In genomic region chrX:123732679-123733363, GRCh38 we compare ENCODE assay signal across 1 cellular context.
TF ChIP-seq lines count a peak whose summit lies in the region.

Gene THOC2 (minus strand): TSS chrX:123733052. CDS start chrX:123733022, 30 bp downstream.

TF ChIP-seq in HEK293, 187 proteins besides CTCF, POLR2A, EP300 and RAD21 (continued from another document):
- TF ChIP-seq ZNF398 (tag by site-specific recombination; IDR thresholded peaks at IDR 0.05) = peak; percentile 57
- peak; percentile 78 for TF ChIP-seq ZFP3 (tag by site-specific recombination; IDR thresholded peaks at IDR 0.05; ENCODE audit: low read depth)
- no peak for TF ChIP-seq ZNF155 (tag by site-specific recombination; IDR thresholded peaks at IDR 0.05)
- no peak for TF ChIP-seq ZNF558 (tag by site-specific recombination; IDR thresholded peaks at IDR 0.05)
- TF ChIP-seq MEIS1 (CRISPR knock-in tag; IDR thresholded peaks at IDR 0.05; ENCODE audit: borderline replicate concordance) = no peak
- TF ChIP-seq ZSCAN18 (tag by site-specific recombination; IDR thresholded peaks at IDR 0.05) = no peak
- TF ChIP-seq SALL2 (tag by site-specific recombination; IDR thresholded peaks at IDR 0.05; ENCODE audit: borderline replicate concordance) = no peak
- no peak for TF ChIP-seq ZNF658 (tag by site-specific recombination; IDR thresholded peaks at IDR 0.05)
- TF ChIP-seq ZNF292 (tag by site-specific recombination; IDR thresholded peaks at IDR 0.05; ENCODE audit: borderline replicate concordance, low read depth) = no peak
- no peak; the same call in 1 of the 2 replicates for TF ChIP-seq ZNF561 (tag by site-specific recombination; IDR thresholded peaks at IDR 0.05; ENCODE audit: borderline replicate concordance)
- TF ChIP-seq ZSCAN23 (tag by site-specific recombination; IDR thresholded peaks at IDR 0.05) = no peak
- no peak for TF ChIP-seq ZNF404 (tag by site-specific recombination; IDR thresholded peaks at IDR 0.05)
- no peak for TF ChIP-seq GLI2 (tag by site-specific recombination; IDR thresholded peaks at IDR 0.05; ENCODE audit: borderline replicate concordance, low read depth)
- no peak for TF ChIP-seq ZNF555 (tag by site-specific recombination; conservative IDR thresholded peaks at IDR 0.05)
- no peak for TF ChIP-seq ZBTB21 (tag by site-specific recombination; IDR thresholded peaks at IDR 0.05)
- TF ChIP-seq ZBTB44 (tag by site-specific recombination; IDR thresholded peaks at IDR 0.05) = no peak
- TF ChIP-seq PATZ1 (tag by site-specific recombination; IDR thresholded peaks at IDR 0.05) = peak; percentile 65
- TF ChIP-seq ZNF580 (tag by site-specific recombination; IDR thresholded peaks at IDR 0.05) = peak; percentile 66; the same call in 1 of the 2 replicates
- TF ChIP-seq ZBTB1 (tag by site-specific recombination; IDR thresholded peaks at IDR 0.05) = no peak
- no peak for TF ChIP-seq ZBTB7A (tag by site-specific recombination; IDR thresholded peaks at IDR 0.05; ENCODE audit: low read depth)
- TF ChIP-seq OVOL3 (tag by site-specific recombination; IDR thresholded peaks at IDR 0.05) = no peak
- TF ChIP-seq ZSCAN30 (tag by site-specific recombination; IDR thresholded peaks at IDR 0.05) = peak; percentile 54; the same call in 1 of the 2 replicates
- no peak for TF ChIP-seq ZNF560 (tag by site-specific recombination; IDR thresholded peaks at IDR 0.05; ENCODE audit: borderline replicate concordance)
- TF ChIP-seq ZNF837 (tag by site-specific recombination; IDR thresholded peaks at IDR 0.05) = no peak
- no peak; the same call in 1 of the 2 replicates for TF ChIP-seq ZSCAN5A (tag by site-specific recombination; IDR thresholded peaks at IDR 0.05)
- no peak for TF ChIP-seq REST (tag by site-specific recombination; IDR thresholded peaks at IDR 0.05)
- peak; percentile 80 for TF ChIP-seq SP2 (tag by site-specific recombination; IDR thresholded peaks at IDR 0.05)
- 0 out of 2 replicates have a peak, but pooled peaks have one; percentile 11 for TF ChIP-seq SCRT2 (tag by site-specific recombination; IDR thresholded peaks at IDR 0.05)
- TF ChIP-seq BCL11B (tag by site-specific recombination; IDR thresholded peaks at IDR 0.05; ENCODE audit: low read depth) = no peak
- no peak for TF ChIP-seq KLF10 (tag by site-specific recombination; IDR thresholded peaks at IDR 0.05)
- no peak for TF ChIP-seq ZNF514 (tag by site-specific recombination; IDR thresholded peaks at IDR 0.05)
- TF ChIP-seq ATF2 (tag by site-specific recombination; IDR thresholded peaks at IDR 0.05; ENCODE audit: low read depth) = no peak
- TF ChIP-seq ZNF157 (tag by site-specific recombination; IDR thresholded peaks at IDR 0.05) = no peak
- TF ChIP-seq ZNF473 (tag by site-specific recombination; IDR thresholded peaks at IDR 0.05) = no peak
- no peak for TF ChIP-seq ZNF830 (tag by site-specific recombination; IDR thresholded peaks at IDR 0.05; ENCODE audit: low read depth)
- TF ChIP-seq OSR2 (tag by site-specific recombination; IDR thresholded peaks at IDR 0.05) = peak; percentile 91
- no peak for TF ChIP-seq ZNF362 (tag by site-specific recombination; IDR thresholded peaks at IDR 0.05)
- TF ChIP-seq ZNF133 (tag by site-specific recombination; IDR thresholded peaks at IDR 0.05) = no peak
